Comparison of ENCODE assay signal across 1 cellular context in the genomic region with DNA sequence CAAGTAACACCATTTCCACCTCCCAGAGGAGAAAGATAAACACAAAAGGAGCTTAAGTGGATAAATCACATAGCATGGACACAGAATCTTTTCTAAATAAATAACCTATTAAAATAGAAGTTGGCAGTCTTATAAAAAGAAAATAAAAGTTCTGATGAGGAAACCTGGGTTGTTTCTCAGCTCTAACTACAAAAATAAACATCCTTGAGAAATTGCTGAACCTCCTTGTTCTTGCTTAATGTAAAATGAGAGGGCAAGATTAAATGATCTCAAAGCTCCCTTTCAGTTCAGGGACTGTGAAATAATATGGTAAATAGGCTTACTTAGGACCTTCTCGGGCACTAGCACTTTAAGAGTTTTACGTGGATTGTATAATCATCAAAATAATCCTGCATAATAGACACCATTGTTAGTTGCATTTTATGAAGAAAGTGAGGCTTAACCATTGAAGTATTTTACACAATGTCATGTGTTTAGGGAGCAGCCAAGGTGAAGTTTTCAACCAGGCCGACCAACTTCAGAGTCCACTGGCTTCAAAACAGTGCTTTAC.
TF ChIP-seq lines count a peak whose summit lies in the region.

No MANE protein-coding gene starts in this region.

TF ChIP-seq in GM23338, 12 proteins besides CTCF, POLR2A, EP300 and RAD21:
- TF ChIP-seq, protein P1, sequence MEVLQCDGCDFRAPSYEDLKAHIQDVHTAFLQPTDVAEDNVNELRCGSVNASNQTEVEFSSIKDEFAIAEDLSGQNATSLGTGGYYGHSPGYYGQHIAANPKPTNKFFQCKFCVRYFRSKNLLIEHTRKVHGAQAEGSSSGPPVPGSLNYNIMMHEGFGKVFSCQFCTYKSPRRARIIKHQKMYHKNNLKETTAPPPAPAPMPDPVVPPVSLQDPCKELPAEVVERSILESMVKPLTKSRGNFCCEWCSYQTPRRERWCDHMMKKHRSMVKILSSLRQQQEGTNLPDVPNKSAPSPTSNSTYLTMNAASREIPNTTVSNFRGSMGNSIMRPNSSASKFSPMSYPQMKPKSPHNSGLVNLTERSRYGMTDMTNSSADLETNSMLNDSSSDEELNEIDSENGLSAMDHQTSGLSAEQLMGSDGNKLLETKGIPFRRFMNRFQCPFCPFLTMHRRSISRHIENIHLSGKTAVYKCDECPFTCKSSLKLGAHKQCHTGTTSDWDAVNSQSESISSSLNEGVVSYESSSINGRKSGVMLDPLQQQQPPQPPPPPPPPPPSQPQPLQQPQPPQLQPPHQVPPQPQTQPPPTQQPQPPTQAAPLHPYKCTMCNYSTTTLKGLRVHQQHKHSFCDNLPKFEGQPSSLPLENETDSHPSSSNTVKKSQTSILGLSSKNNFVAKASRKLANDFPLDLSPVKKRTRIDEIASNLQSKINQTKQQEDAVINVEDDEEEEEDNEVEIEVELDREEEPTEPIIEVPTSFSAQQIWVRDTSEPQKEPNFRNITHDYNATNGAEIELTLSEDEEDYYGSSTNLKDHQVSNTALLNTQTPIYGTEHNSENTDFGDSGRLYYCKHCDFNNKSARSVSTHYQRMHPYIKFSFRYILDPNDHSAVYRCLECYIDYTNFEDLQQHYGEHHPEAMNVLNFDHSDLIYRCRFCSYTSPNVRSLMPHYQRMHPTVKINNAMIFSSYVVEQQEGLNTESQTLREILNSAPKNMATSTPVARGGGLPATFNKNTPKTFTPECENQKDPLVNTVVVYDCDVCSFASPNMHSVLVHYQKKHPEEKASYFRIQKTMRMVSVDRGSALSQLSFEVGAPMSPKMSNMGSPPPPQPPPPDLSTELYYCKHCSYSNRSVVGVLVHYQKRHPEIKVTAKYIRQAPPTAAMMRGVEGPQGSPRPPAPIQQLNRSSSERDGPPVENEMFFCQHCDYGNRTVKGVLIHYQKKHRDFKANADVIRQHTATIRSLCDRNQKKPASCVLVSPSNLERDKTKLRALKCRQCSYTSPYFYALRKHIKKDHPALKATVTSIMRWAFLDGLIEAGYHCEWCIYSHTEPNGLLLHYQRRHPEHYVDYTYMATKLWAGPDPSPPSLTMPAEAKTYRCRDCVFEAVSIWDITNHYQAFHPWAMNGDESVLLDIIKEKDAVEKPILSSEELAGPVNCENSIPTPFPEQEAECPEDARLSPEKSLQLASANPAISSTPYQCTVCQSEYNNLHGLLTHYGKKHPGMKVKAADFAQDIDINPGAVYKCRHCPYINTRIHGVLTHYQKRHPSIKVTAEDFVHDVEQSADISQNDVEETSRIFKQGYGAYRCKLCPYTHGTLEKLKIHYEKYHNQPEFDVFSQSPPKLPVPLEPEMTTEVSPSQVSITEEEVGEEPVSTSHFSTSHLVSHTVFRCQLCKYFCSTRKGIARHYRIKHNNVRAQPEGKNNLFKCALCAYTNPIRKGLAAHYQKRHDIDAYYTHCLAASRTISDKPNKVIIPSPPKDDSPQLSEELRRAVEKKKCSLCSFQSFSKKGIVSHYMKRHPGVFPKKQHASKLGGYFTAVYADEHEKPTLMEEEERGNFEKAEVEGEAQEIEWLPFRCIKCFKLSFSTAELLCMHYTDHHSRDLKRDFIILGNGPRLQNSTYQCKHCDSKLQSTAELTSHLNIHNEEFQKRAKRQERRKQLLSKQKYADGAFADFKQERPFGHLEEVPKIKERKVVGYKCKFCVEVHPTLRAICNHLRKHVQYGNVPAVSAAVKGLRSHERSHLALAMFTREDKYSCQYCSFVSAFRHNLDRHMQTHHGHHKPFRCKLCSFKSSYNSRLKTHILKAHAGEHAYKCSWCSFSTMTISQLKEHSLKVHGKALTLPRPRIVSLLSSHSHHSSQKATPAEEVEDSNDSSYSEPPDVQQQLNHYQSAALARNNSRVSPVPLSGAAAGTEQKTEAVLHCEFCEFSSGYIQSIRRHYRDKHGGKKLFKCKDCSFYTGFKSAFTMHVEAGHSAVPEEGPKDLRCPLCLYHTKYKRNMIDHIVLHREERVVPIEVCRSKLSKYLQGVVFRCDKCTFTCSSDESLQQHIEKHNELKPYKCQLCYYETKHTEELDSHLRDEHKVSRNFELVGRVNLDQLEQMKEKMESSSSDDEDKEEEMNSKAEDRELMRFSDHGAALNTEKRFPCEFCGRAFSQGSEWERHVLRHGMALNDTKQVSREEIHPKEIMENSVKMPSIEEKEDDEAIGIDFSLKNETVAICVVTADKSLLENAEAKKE (CRISPR knock-in tag; IDR thresholded peaks at IDR 0.05), result no peak
- TF ChIP-seq, protein P2, sequence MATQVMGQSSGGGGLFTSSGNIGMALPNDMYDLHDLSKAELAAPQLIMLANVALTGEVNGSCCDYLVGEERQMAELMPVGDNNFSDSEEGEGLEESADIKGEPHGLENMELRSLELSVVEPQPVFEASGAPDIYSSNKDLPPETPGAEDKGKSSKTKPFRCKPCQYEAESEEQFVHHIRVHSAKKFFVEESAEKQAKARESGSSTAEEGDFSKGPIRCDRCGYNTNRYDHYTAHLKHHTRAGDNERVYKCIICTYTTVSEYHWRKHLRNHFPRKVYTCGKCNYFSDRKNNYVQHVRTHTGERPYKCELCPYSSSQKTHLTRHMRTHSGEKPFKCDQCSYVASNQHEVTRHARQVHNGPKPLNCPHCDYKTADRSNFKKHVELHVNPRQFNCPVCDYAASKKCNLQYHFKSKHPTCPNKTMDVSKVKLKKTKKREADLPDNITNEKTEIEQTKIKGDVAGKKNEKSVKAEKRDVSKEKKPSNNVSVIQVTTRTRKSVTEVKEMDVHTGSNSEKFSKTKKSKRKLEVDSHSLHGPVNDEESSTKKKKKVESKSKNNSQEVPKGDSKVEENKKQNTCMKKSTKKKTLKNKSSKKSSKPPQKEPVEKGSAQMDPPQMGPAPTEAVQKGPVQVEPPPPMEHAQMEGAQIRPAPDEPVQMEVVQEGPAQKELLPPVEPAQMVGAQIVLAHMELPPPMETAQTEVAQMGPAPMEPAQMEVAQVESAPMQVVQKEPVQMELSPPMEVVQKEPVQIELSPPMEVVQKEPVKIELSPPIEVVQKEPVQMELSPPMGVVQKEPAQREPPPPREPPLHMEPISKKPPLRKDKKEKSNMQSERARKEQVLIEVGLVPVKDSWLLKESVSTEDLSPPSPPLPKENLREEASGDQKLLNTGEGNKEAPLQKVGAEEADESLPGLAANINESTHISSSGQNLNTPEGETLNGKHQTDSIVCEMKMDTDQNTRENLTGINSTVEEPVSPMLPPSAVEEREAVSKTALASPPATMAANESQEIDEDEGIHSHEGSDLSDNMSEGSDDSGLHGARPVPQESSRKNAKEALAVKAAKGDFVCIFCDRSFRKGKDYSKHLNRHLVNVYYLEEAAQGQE (IDR thresholded peaks at IDR 0.05; ENCODE audit: unreplicated experiment), result no peak
- TF ChIP-seq ZNF331 (CRISPR knock-in tag; IDR thresholded peaks at IDR 0.05; ENCODE audit: low read depth) (no peak), JUNB (IDR thresholded peaks at IDR 0.05; ENCODE audit: unreplicated experiment) (no peak), ZNF114 (CRISPR knock-in tag; IDR thresholded peaks at IDR 0.05) (no peak), EZH2phosphoT487 (IDR thresholded peaks at IDR 0.05; ENCODE audit: unreplicated experiment) (no peak), CREB1 (CRISPR knock-in tag; IDR thresholded peaks at IDR 0.05; ENCODE audit: low read depth) (no peak), POLR2AphosphoS5 (IDR thresholded peaks at IDR 0.05; ENCODE audit: low read depth) (no peak), EZH2 (IDR thresholded peaks at IDR 0.05; ENCODE audit: low read depth, unreplicated experiment) (no peak), STAT1 (IDR thresholded peaks at IDR 0.05; ENCODE audit: unreplicated experiment) (no peak)
- TF ChIP-seq, protein P3, sequence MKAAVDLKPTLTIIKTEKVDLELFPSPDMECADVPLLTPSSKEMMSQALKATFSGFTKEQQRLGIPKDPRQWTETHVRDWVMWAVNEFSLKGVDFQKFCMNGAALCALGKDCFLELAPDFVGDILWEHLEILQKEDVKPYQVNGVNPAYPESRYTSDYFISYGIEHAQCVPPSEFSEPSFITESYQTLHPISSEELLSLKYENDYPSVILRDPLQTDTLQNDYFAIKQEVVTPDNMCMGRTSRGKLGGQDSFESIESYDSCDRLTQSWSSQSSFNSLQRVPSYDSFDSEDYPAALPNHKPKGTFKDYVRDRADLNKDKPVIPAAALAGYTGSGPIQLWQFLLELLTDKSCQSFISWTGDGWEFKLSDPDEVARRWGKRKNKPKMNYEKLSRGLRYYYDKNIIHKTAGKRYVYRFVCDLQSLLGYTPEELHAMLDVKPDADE (IDR thresholded peaks at IDR 0.05), result no peak
